Comparison of ENCODE assay signal across 11 cellular contexts in the genomic region with DNA sequence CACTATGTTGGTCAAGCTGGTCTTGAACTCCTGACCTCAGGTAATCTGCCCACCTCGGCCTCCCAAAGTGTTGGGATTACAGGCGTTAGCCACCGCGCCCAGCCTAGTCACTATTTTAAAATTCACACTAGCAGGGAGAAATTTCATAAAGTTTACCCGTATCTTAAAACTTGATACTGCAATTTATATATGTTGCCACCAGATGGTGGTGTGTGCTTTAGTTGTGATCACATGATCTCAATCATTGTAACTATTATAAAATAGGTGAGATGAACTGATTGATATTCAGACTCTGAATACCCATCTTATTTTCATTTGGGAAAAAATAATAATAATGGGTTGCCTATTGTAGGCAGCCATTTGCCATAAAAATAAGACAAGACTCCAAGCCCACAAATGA. TPM values are rescaled to one million over a fixed set of nuclear protein-coding genes. Genes with fewer than 3 reads are reported as not detected.
A peak's percentile ranks its signal among the peaks of the same experiment; 100 is the strongest.
DNase-seq lines count a peak whose midpoint lies in the region; ATAC-seq and TF ChIP-seq lines count a peak whose summit lies in the region.
"Had no signal": no experiment of that assay in that cellular context is flagged by ENCODE, and none has a peak within 500 bp of the region (broad histone marks: within the 10 kb centered on the region; RNA-seq: fewer than 3 reads in every experiment).

No MANE protein-coding gene starts in this region.

- H3K27ac Mint-ChIP-seq in endothelial cell (ENCODE audit: unreplicated experiment): no peak overlapping the region
- no peak overlapping the region for H3K27ac Mint-ChIP-seq in activated T-helper 2 cell treated with anti-CD3 and anti-CD28 coated beads, Interferon-gamma antibody, Interleukin-2, Interleukin-4, amounts not matched to agents 10 μg/mL and 5 μg/mL and 100 μg/mL, durations not matched to agents 14 hours and 24 hours and 36 hours
- H3K27ac Mint-ChIP-seq: T-helper 2 cell treated with Interferon-gamma antibody and Interleukin-4, amounts not matched to agents 5 μg/mL and 100 μg/mL, for 36 hours had no signal

- H4K20me1 ChIP-seq in SK-N-SH (ENCODE audit: insufficient read depth) (no peaks in the 10 kb centered on the region), PC-9 (ENCODE audit: insufficient read depth) (no peaks in the 10 kb centered on the region), smooth muscle cell (ENCODE audit: low read depth) (no peaks in the 10 kb centered on the region)

- no peaks in the 10 kb centered on the region for H3K9me3 Mint-ChIP-seq in endothelial cell (ENCODE audit: unreplicated experiment)
- peaks cover 29% of the 10 kb centered on the region for H3K9me3 Mint-ChIP-seq in activated T-helper 2 cell treated with anti-CD3 and anti-CD28 coated beads, Interferon-gamma antibody, Interleukin-2, Interleukin-4, amounts not matched to agents 10 μg/mL and 5 μg/mL and 100 μg/mL, durations not matched to agents 14 hours and 24 hours and 36 hours

- H3K4me3 Mint-ChIP-seq in endothelial cell (ENCODE audit: unreplicated experiment): no peak overlapping the region
- H3K4me3 Mint-ChIP-seq in activated T-helper 2 cell treated with anti-CD3 and anti-CD28 coated beads, Interferon-gamma antibody, Interleukin-2, Interleukin-4, amounts not matched to agents 10 μg/mL and 5 μg/mL and 100 μg/mL, durations not matched to agents 14 hours and 24 hours and 36 hours (ENCODE audit: low read depth): no peak overlapping the region
- H3K4me3 Mint-ChIP-seq: T-helper 2 cell treated with Interferon-gamma antibody and Interleukin-4, amounts not matched to agents 5 μg/mL and 100 μg/mL, for 36 hours had no signal

- no peak overlapping the region for H3K27ac ChIP-seq in SK-N-SH (ENCODE audit: low read depth in 2 of 2, low read length in 1 of 2)
- no peak overlapping the region for H3K27ac ChIP-seq in PC-9
- H3K27ac ChIP-seq in smooth muscle cell (ENCODE audit: low read depth): no peak overlapping the region
- H3K27ac ChIP-seq: thoracic aorta had no signal

- H3K4me1 ChIP-seq in SK-N-SH (ENCODE audit: control insufficient read depth in 1 of 2, insufficient read depth in 2 of 2, low read depth in 1 of 2, low read length in 1 of 2): no peaks in the 10 kb centered on the region
- H3K4me1 ChIP-seq in PC-9 (replicated peaks; ENCODE audit: insufficient read depth): no peaks in the 10 kb centered on the region
- H3K4me1 ChIP-seq in smooth muscle cell (ENCODE audit: low read depth): no peaks in the 10 kb centered on the region

- H3K4me3 ChIP-seq in SK-N-SH (ENCODE audit: low read depth in 2 of 2, low read length in 1 of 2) (no peak overlapping the region), PC-9 (no peak overlapping the region), smooth muscle cell (no peak overlapping the region)
- H3K4me3 ChIP-seq: thoracic aorta had no signal

- BruUV-seq in PC-9 (replicated peaks; lab: Mats Ljungman, UMichigan): no TSS peak

- H3K36me3 ChIP-seq in SK-N-SH (replicated peaks in 1 of 2; ENCODE audit: control insufficient read depth in 1 of 2, insufficient read depth in 2 of 2, low read length in 1 of 2) (no peaks in the 10 kb centered on the region), PC-9 (ENCODE audit: low read depth) (no peaks in the 10 kb centered on the region), smooth muscle cell (ENCODE audit: low read depth) (no peaks in the 10 kb centered on the region)
- H3K36me3 ChIP-seq: thoracic aorta had no signal

- DNase-seq in SK-N-SH (peak; percentile 33), PC-9 (no peak), endothelial cell (ENCODE audit: low spot score) (no peak), smooth muscle cell (lab: John Stamatoyannopoulos, UW; ENCODE audit: unreplicated experiment) (no peak)
- DNase-seq in activated T-helper 2 cell treated with anti-CD3 and anti-CD28 coated beads, Interferon-gamma antibody, Interleukin-2, Interleukin-4, amounts not matched to agents 10 μg/mL and 5 μg/mL and 100 μg/mL, durations not matched to agents 14 hours and 24 hours and 36 hours (ENCODE audit: low spot score): no peak
- DNase-seq: NCI-H1436 had no signal

- POLR2A ChIA-PET in SK-N-SH (lab: Yijun Ruan, JAX) (no interaction called here), PC-9 (lab: Charles Lee; ENCODE audit: unreplicated experiment) (no interaction called here)

- intact Hi-C loops in PC-9 (cut with micrococcal nuclease; ENCODE audit: unreplicated experiment): loop anchor here (5.0 kb wide), 1 partner anchor 1086 kb away; no protein-coding TSS in a partner anchor
- intact Hi-C loops in activated T-helper 2 cell treated with anti-CD3 and anti-CD28 coated beads, Interferon-gamma antibody, Interleukin-2, Interleukin-4, amounts not matched to agents 10 μg/mL and 5 μg/mL and 100 μg/mL, durations not matched to agents 14 hours and 24 hours and 36 hours (cut with micrococcal nuclease): no loop called here

- H3K9me3 ChIP-seq in SK-N-SH: no peaks in the 10 kb centered on the region
- no peaks in the 10 kb centered on the region; the same call in 1 of the 2 replicates for H3K9me3 ChIP-seq in PC-9 (ENCODE audit: insufficient read depth, low read depth)
- no peaks in the 10 kb centered on the region for H3K9me3 ChIP-seq in smooth muscle cell (replicated peaks; ENCODE audit: low read depth)

- WGBS in SK-N-SH (ENCODE audit: low lambda C conversion rate): 71% methylated on average over 5 of the region's 5 CpGs
- WGBS in smooth muscle cell (ENCODE audit: low lambda C conversion rate): 93% methylated on average over 5 of the region's 5 CpGs

- no peaks in the 10 kb centered on the region for H3K27me3 ChIP-seq in SK-N-SH (ENCODE audit: insufficient read depth)
- H3K27me3 ChIP-seq in PC-9 (ENCODE audit: insufficient read depth, low read depth): 0 out of 2 replicates have a peak, but pooled peaks cover 3% of the 10 kb centered on the region
- H3K27me3 ChIP-seq in smooth muscle cell (ENCODE audit: low read depth): no peaks in the 10 kb centered on the region

- TF ChIP-seq CTCF in SK-N-SH (IDR thresholded peaks at IDR 0.05) (peak; percentile 42), PC-9 (conservative IDR thresholded peaks at IDR 0.05) (peak; percentile 53), endothelial cell (IDR thresholded peaks at IDR 0.05; ENCODE audit: unreplicated experiment) (peak; percentile 48), smooth muscle cell (IDR thresholded peaks at IDR 0.05; ENCODE audit: borderline replicate concordance, insufficient read depth, poor library complexity, severe bottlenecking) (peak; percentile 28)

- H3K9me2 ChIP-seq in SK-N-SH (no peaks in the 10 kb centered on the region), PC-9 (ENCODE audit: insufficient read depth) (no peaks in the 10 kb centered on the region)

- H3F3A ChIP-seq in SK-N-SH (replicated peaks; ENCODE audit: insufficient read depth) (no peaks in the 10 kb centered on the region), PC-9 (ENCODE audit: insufficient read depth, low read depth) (no peaks in the 10 kb centered on the region), smooth muscle cell (ENCODE audit: low read depth) (no peaks in the 10 kb centered on the region)

- TF ChIP-seq EP300 in SK-N-SH (IDR thresholded peaks at IDR 0.05; ENCODE audit: borderline replicate concordance in 1 of 2, low read depth in 1 of 2, low read length in 1 of 2): no peak

- TF ChIP-seq RAD21 in SK-N-SH (IDR thresholded peaks at IDR 0.05; ENCODE audit: low read length): peak; percentile 58

- H3K27me3 Mint-ChIP-seq in endothelial cell (ENCODE audit: unreplicated experiment): peaks cover 2% of the 10 kb centered on the region
- no peaks in the 10 kb centered on the region for H3K27me3 Mint-ChIP-seq in activated T-helper 2 cell treated with anti-CD3 and anti-CD28 coated beads, Interferon-gamma antibody, Interleukin-2, Interleukin-4, amounts not matched to agents 10 μg/mL and 5 μg/mL and 100 μg/mL, durations not matched to agents 14 hours and 24 hours and 36 hours (ENCODE audit: low read depth)

- no peak overlapping the region for H3K4me2 ChIP-seq in SK-N-SH
- no peak overlapping the region for H3K4me2 ChIP-seq in PC-9
- no peak overlapping the region for H3K4me2 ChIP-seq in smooth muscle cell

- H2AFZ ChIP-seq in SK-N-SH (ENCODE audit: low read depth): no peak overlapping the region
- no peak overlapping the region for H2AFZ ChIP-seq in PC-9
- no peak overlapping the region for H2AFZ ChIP-seq in smooth muscle cell (ENCODE audit: low read depth)

- ATAC-seq in SK-N-SH treated with all-trans-retinoic acid at 6 μM for 48 hours: no peak
- no peak for ATAC-seq in GM18909 (IDR thresholded peaks at IDR 0.05; ENCODE audit: poor library complexity, unreplicated experiment)
- ATAC-seq in GM21381 (IDR thresholded peaks at IDR 0.05; ENCODE audit: unreplicated experiment): no peak

- no peaks in the 10 kb centered on the region for H3K36me3 Mint-ChIP-seq in endothelial cell (ENCODE audit: low read depth, unreplicated experiment)
- no peaks in the 10 kb centered on the region for H3K36me3 Mint-ChIP-seq in activated T-helper 2 cell treated with anti-CD3 and anti-CD28 coated beads, Interferon-gamma antibody, Interleukin-2, Interleukin-4, amounts not matched to agents 10 μg/mL and 5 μg/mL and 100 μg/mL, durations not matched to agents 14 hours and 24 hours and 36 hours (ENCODE audit: low read depth)

- CTCF ChIA-PET in SK-N-SH (lab: Yijun Ruan, JAX) (interaction anchor here (0.7 to 1.8 kb wide), 3 partner anchors 88 to 604 kb away, joined by 3 to 7 read pairs (median 4); no protein-coding TSS in a partner anchor), PC-9 (lab: Charles Lee) (no interaction called here)

- H3K4me1 Mint-ChIP-seq in endothelial cell (ENCODE audit: unreplicated experiment): peaks cover 16% of the 10 kb centered on the region
- no peaks in the 10 kb centered on the region for H3K4me1 Mint-ChIP-seq in activated T-helper 2 cell treated with anti-CD3 and anti-CD28 coated beads, Interferon-gamma antibody, Interleukin-2, Interleukin-4, amounts not matched to agents 10 μg/mL and 5 μg/mL and 100 μg/mL, durations not matched to agents 14 hours and 24 hours and 36 hours (ENCODE audit: low read depth)

- H3K9ac ChIP-seq in SK-N-SH: no peak overlapping the region
- no peak overlapping the region for H3K9ac ChIP-seq in smooth muscle cell (ENCODE audit: low read depth)

- no peaks in the 10 kb centered on the region for H3K79me2 ChIP-seq in SK-N-SH (ENCODE audit: insufficient read depth)
- H3K79me2 ChIP-seq in PC-9 (ENCODE audit: low read depth): no peaks in the 10 kb centered on the region
- H3K79me2 ChIP-seq in smooth muscle cell (ENCODE audit: low read depth): no peaks in the 10 kb centered on the region

TF ChIP-seq in SK-N-SH, 30 proteins besides CTCF, POLR2A, EP300 and RAD21 (continues in another document):
- TF ChIP-seq YY1 (IDR thresholded peaks at IDR 0.05; ENCODE audit: low read depth): no peak

TF ChIP-seq in SK-N-SH treated with all-trans-retinoic acid at 6 μM for 48 hours, 23 proteins besides CTCF, POLR2A, EP300 and RAD21 (continues in another document):
- TF ChIP-seq ARNTL (CRISPR knock-in tag; IDR thresholded peaks at IDR 0.05; ENCODE audit: borderline replicate concordance, low read depth): no peak

RNA-seq across cellular contexts. Expression of gene TENM2, which starts 17.8 kb away (rescaled TPM):
- polyA plus RNA-seq in SK-N-SH (2012; rRNA removed) (0.24 and 0.43 TPM in 2 replicates), smooth muscle cell (1.3 and 2.3 TPM in 2 replicates)
- 0.19 and 0.33 TPM in 2 replicates for polyA plus RNA-seq in SK-N-SH (2012; cell fraction: cytosol; rRNA removed)
- 0.69 and 0.85 TPM in 2 replicates for polyA plus RNA-seq in SK-N-SH (2012; cell fraction: nucleus; rRNA removed)
- total RNA-seq in PC-9 (2021) (0.50 and 0.85 TPM in 2 replicates), endothelial cell (ENCODE audit: unreplicated experiment) (0.44 TPM), smooth muscle cell (1.7 and 3.8 TPM in 2 replicates)
- total RNA-seq in activated T-helper 2 cell treated with anti-CD3 and anti-CD28 coated beads, Interferon-gamma antibody, Interleukin-2, Interleukin-4, amounts not matched to agents 10 μg/mL and 5 μg/mL and 100 μg/mL, durations not matched to agents 14 hours and 24 hours and 36 hours: not detected in 2 replicates
